ENCODE assay signal across 20 cellular contexts in genomic region chrX:133523526-133523925, GRCh38.
A peak's percentile ranks its signal among the peaks of the same experiment; 100 is the strongest.
DNase-seq lines count a peak whose midpoint lies in the region; ATAC-seq, FAIRE-seq and TF ChIP-seq lines count a peak whose summit lies in the region.
"Had no signal": no experiment of that assay in that cellular context is flagged by ENCODE, and none has a peak within 500 bp of the region (broad histone marks: within the 10 kb centered on the region; RNA-seq: fewer than 3 reads in every experiment).

No MANE protein-coding gene starts in this region.

- CTCF ChIA-PET in mammary epithelial cell (lab: Charles Lee; ENCODE audit: low non-redundant PET) (no interaction called here), MCF 10A (lab: Yijun Ruan, JAX) (no interaction called here), HEK293T (lab: Yijun Ruan, JAX) (no interaction called here)
- CTCF ChIA-PET in CD4-positive, alpha-beta T cell (lab: Charles Lee), result no interaction called here

- H3K9me3 ChIP-seq in mammary epithelial cell (replicated peaks; ENCODE audit: insufficient read depth, low read length) (no peaks in the 10 kb centered on the region), keratinocyte (ENCODE audit: control insufficient read depth, low read depth, low read length) (no peaks in the 10 kb centered on the region), gastrocnemius medialis (no peaks in the 10 kb centered on the region)
- no peaks in the 10 kb centered on the region for H3K9me3 ChIP-seq in CD4-positive, alpha-beta T cell (ENCODE audit: control insufficient read depth, low read length)
- H3K9me3 ChIP-seq: A549 had no signal

- DNase-seq in mammary epithelial cell (no peak), MCF 10A (ENCODE audit: unreplicated experiment) (no peak), cortex of kidney (lab: John Stamatoyannopoulos, UW) (peak; percentile 3), keratinocyte (ENCODE audit: low read depth, low spot score) (no peak), gastrocnemius medialis (peak; percentile 27 to 54), HEK293T (ENCODE audit: extremely low spot score) (no peak)
- no peak for DNase-seq in CD4-positive, alpha-beta T cell
- DNase-seq: AML-193; Calu3; CD4-positive, alpha-beta memory T cell; DMS79 treated with DMSO at 0.1 percent for 48 hours; GF-D8; H7 had no signal

- H3K79me2 ChIP-seq in mammary epithelial cell (ENCODE audit: insufficient read depth, low read length) (no peaks in the 10 kb centered on the region), keratinocyte (ENCODE audit: control insufficient read depth, insufficient read depth, low read length) (no peaks in the 10 kb centered on the region)

- in situ Hi-C loops in mammary epithelial cell (cut with MboI; ENCODE audit: low sequenced_read_pairs in 2 of 2), result no loop called here
- in situ Hi-C loops in gastrocnemius medialis (cut with MboI; ENCODE audit: low sequenced_read_pairs in 4 of 4), result no loop called here

- H3K27me3 ChIP-seq in mammary epithelial cell (ENCODE audit: insufficient read depth, low read length) (no peaks in the 10 kb centered on the region), keratinocyte (ENCODE audit: control insufficient read depth, extremely low read depth, insufficient read depth, low read length) (no peaks in the 10 kb centered on the region), gastrocnemius medialis (no peaks in the 10 kb centered on the region)
- no peaks in the 10 kb centered on the region for H3K27me3 ChIP-seq in CD4-positive, alpha-beta T cell (ENCODE audit: control insufficient read depth, insufficient read depth, low read length)

- H3K4me3 ChIP-seq in mammary epithelial cell (replicated peaks in 1 of 3; ENCODE audit: insufficient read depth in 1 of 3, low read depth in 2 of 3, low read length in 3 of 3), result no peak overlapping the region
- H3K4me3 ChIP-seq in keratinocyte (ENCODE audit: control insufficient read depth in 2 of 3, extremely low read depth in 1 of 3, insufficient read depth in 2 of 3, low read depth in 1 of 3, low read length in 3 of 3), result no peak overlapping the region
- no peak overlapping the region for H3K4me3 ChIP-seq in gastrocnemius medialis
- H3K4me3 ChIP-seq: A549, GM23338 had no signal

- ATAC-seq in gastrocnemius medialis (peak; percentile 60 to 77), GM21786 (IDR thresholded peaks at IDR 0.05; ENCODE audit: unreplicated experiment) (no peak)
- no peak for ATAC-seq in CD4-positive, alpha-beta T cell (ENCODE audit: poor library complexity)
- ATAC-seq: A549, GM23338, HCT116 had no signal

- H3K4me1 Mint-ChIP-seq in MCF 10A (ENCODE audit: insufficient read depth, unreplicated experiment), result no peaks in the 10 kb centered on the region
- no peaks in the 10 kb centered on the region for H3K4me1 Mint-ChIP-seq in CD4-positive, alpha-beta T cell (ENCODE audit: low read depth)
- H3K4me1 Mint-ChIP-seq: CD4-positive, alpha-beta memory T cell had no signal

- H3K36me3 ChIP-seq in mammary epithelial cell (ENCODE audit: insufficient read depth, low read length) (no peaks in the 10 kb centered on the region), keratinocyte (ENCODE audit: control insufficient read depth in 2 of 2, extremely low read depth in 1 of 2, insufficient read depth in 2 of 2, low read length in 2 of 2) (no peaks in the 10 kb centered on the region), gastrocnemius medialis (no peaks in the 10 kb centered on the region)

- H3K27ac ChIP-seq in mammary epithelial cell (ENCODE audit: insufficient read depth, low read depth, low read length), result no peak overlapping the region
- no peak overlapping the region for H3K27ac ChIP-seq in keratinocyte (ENCODE audit: control insufficient read depth, insufficient read depth, low read length)
- H3K27ac ChIP-seq in gastrocnemius medialis, result peak overlapping the region; percentile 59 to 85 (median 76)
- H3K27ac ChIP-seq in CD4-positive, alpha-beta T cell (ENCODE audit: low read depth, low read length), result no peak overlapping the region
- H3K27ac ChIP-seq: 22Rv1, A549, C4-2B had no signal

- H3K27me3 Mint-ChIP-seq in MCF 10A (ENCODE audit: insufficient read depth, unreplicated experiment), result peaks cover 17% of the 10 kb centered on the region
- no peaks in the 10 kb centered on the region for H3K27me3 Mint-ChIP-seq in CD4-positive, alpha-beta T cell
- H3K27me3 Mint-ChIP-seq: CD4-positive, alpha-beta memory T cell had no signal

- intact Hi-C loops in mammary epithelial cell (cut with micrococcal nuclease), result no loop called here
- intact Hi-C loops in MCF 10A (cut with micrococcal nuclease), result no loop called here
- intact Hi-C loops in gastrocnemius medialis (cut with DNase I; ENCODE audit: low total_unique reads), result no loop called here
- intact Hi-C loops in CD4-positive, alpha-beta T cell (cut with DNase I, micrococcal nuclease), result no loop called here

- no peak overlapping the region for H3K9ac ChIP-seq in mammary epithelial cell (ENCODE audit: insufficient read depth, low read length)
- H3K9ac ChIP-seq in keratinocyte (ENCODE audit: control insufficient read depth, extremely low read depth, insufficient read depth, low read length), result no peak overlapping the region

- TF ChIP-seq POLR2A in gastrocnemius medialis (IDR thresholded peaks at IDR 0.05), result no peak

- no TSS peak for BruUV-seq in mammary epithelial cell (replicated peaks; lab: Mats Ljungman, UMichigan)
- BruUV-seq in MCF 10A (replicated peaks; lab: Mats Ljungman, UMichigan), result no TSS peak

- no peaks in the 10 kb centered on the region for H3K9me1 ChIP-seq in keratinocyte (ENCODE audit: control insufficient read depth, extremely low read depth, insufficient read depth, low read length)

- FAIRE-seq in keratinocyte (lab: Jason Lieb, UNC), result no peak
- FAIRE-seq: A549, GM19239 had no signal

- TF ChIP-seq CTCF in mammary epithelial cell (conservative IDR thresholded peaks at IDR 0.05 in 1 of 2, IDR thresholded peaks at IDR 0.05 in 1 of 2; ENCODE audit: extremely low read depth in 1 of 2, insufficient read depth in 1 of 2, low read depth in 1 of 2, low read length in 2 of 2) (no peak), MCF 10A (IDR thresholded peaks at IDR 0.05; ENCODE audit: unreplicated experiment) (no peak), keratinocyte (optimal IDR thresholded peaks at IDR 0.05 in 1 of 3, IDR thresholded peaks at IDR 0.05 in 1 of 3, conservative IDR thresholded peaks at IDR 0.05 in 1 of 3; ENCODE audit: extremely low read depth in 1 of 3, insufficient read depth in 2 of 3, low read length in 3 of 3) (no peak), gastrocnemius medialis (IDR thresholded peaks at IDR 0.05 in 4 of 5, conservative IDR thresholded peaks at IDR 0.05 in 1 of 5) (no peak)
- no peak for TF ChIP-seq CTCF in CD4-positive, alpha-beta T cell (IDR thresholded peaks at IDR 0.05)

- dilution Hi-C loops in mammary epithelial cell (cut with HindIII; ENCODE audit: low sequenced_read_pairs), result loop anchor here (5.0 kb wide), 1 partner anchor 99 kb away; no protein-coding TSS in a partner anchor
- dilution Hi-C loops in keratinocyte (cut with MboI; ENCODE audit: extremely low pct_ligation_motif_present, low sequenced_read_pairs), result no loop called here

- no peaks in the 10 kb centered on the region for H3K9me3 Mint-ChIP-seq in MCF 10A (ENCODE audit: unreplicated experiment)
- no peaks in the 10 kb centered on the region for H3K9me3 Mint-ChIP-seq in CD4-positive, alpha-beta T cell
- H3K9me3 Mint-ChIP-seq: CD4-positive, alpha-beta memory T cell; GM23338 had no signal

- peak overlapping the region; percentile 78 for H2AFZ ChIP-seq in mammary epithelial cell (ENCODE audit: low read depth, low read length)
- H2AFZ ChIP-seq in keratinocyte (ENCODE audit: control insufficient read depth, low read length), result peak overlapping the region; percentile 12
- H2AFZ ChIP-seq: GM23338 had no signal

- H3K4me1 ChIP-seq in mammary epithelial cell (ENCODE audit: insufficient read depth, low read length), result peaks cover 8% of the 10 kb centered on the region
- H3K4me1 ChIP-seq in keratinocyte (ENCODE audit: control insufficient read depth, extremely low read depth, insufficient read depth, low read length), result peaks cover 3% of the 10 kb centered on the region
- peaks cover 0 to 3% of the 10 kb centered on the region in 2 donors for H3K4me1 ChIP-seq in gastrocnemius medialis
- H3K4me1 ChIP-seq: A549 had no signal

- H3K36me3 Mint-ChIP-seq in MCF 10A (ENCODE audit: insufficient read depth, unreplicated experiment), result no peaks in the 10 kb centered on the region
- H3K36me3 Mint-ChIP-seq in CD4-positive, alpha-beta T cell (ENCODE audit: low read depth), result no peaks in the 10 kb centered on the region
- H3K36me3 Mint-ChIP-seq: CD4-positive, alpha-beta memory T cell had no signal

- no peak overlapping the region for H3K27ac Mint-ChIP-seq in MCF 10A (ENCODE audit: low read depth, unreplicated experiment)
- H3K27ac Mint-ChIP-seq in CD4-positive, alpha-beta T cell, result no peak overlapping the region
- H3K27ac Mint-ChIP-seq: CD4-positive, alpha-beta memory T cell; GM23338 had no signal

- H3K4me3 Mint-ChIP-seq in MCF 10A (ENCODE audit: unreplicated experiment), result no peak overlapping the region
- H3K4me3 Mint-ChIP-seq in CD4-positive, alpha-beta T cell, result no peak overlapping the region
- H3K4me3 Mint-ChIP-seq: CD4-positive, alpha-beta memory T cell; GM23338 had no signal

- H4K20me1 ChIP-seq in mammary epithelial cell (ENCODE audit: insufficient read depth, low read length), result no peaks in the 10 kb centered on the region
- H4K20me1 ChIP-seq in keratinocyte (ENCODE audit: control insufficient read depth, extremely low read depth, insufficient read depth, low read length), result no peaks in the 10 kb centered on the region

- POLR2A ChIA-PET in MCF 10A (lab: Yijun Ruan, JAX) (no interaction called here), HEK293T (lab: Yijun Ruan, JAX) (no interaction called here)
- POLR2A ChIA-PET in CD4-positive, alpha-beta T cell (lab: Charles Lee), result no interaction called here

- WGBS in mammary epithelial cell (ENCODE audit: low coverage, missing lambda C conversion rate), result 91% methylated on average over 6 of the region's 7 CpGs

- no peak overlapping the region for H3K4me2 ChIP-seq in mammary epithelial cell (ENCODE audit: insufficient read depth, low read depth, low read length)
- no peak overlapping the region for H3K4me2 ChIP-seq in keratinocyte (ENCODE audit: control insufficient read depth, extremely low read depth, insufficient read depth, low read depth, low read length)
- H3K4me2 ChIP-seq: A549, GM23338 had no signal

TF ChIP-seq in HEK293T, 16 proteins besides CTCF, POLR2A, EP300 and RAD21:
- TF ChIP-seq TARDBP (IDR thresholded peaks at IDR 0.05) (no peak), FOXM1 (IDR thresholded peaks at IDR 0.05; ENCODE audit: borderline replicate concordance) (no peak), ZNF384 (IDR thresholded peaks at IDR 0.05) (no peak), ARNT (IDR thresholded peaks at IDR 0.05) (no peak), L3MBTL2 (conservative IDR thresholded peaks at IDR 0.05) (no peak), CTBP1 (IDR thresholded peaks at IDR 0.05; ENCODE audit: borderline replicate concordance) (no peak), FOXK2 (IDR thresholded peaks at IDR 0.05) (no peak), NFRKB (IDR thresholded peaks at IDR 0.05) (no peak), HDGF (IDR thresholded peaks at IDR 0.05; ENCODE audit: borderline replicate concordance) (no peak), LEF1 (IDR thresholded peaks at IDR 0.05; ENCODE audit: borderline replicate concordance) (no peak), BHLHE40 (IDR thresholded peaks at IDR 0.05; ENCODE audit: borderline replicate concordance) (no peak)

Comparison
In these comparisons a context has a peak if more than half of its experiments do, and no peak if none do; other contexts are left out.
1. DNase-seq: peak in cortex of kidney (single experiment) and gastrocnemius medialis (2 of 2); none in mammary epithelial cell (single experiment), MCF 10A (single experiment), keratinocyte (single experiment), HEK293T (single experiment) and CD4-positive, alpha-beta T cell (0 of 10).
2. H3K27ac ChIP-seq: peak in gastrocnemius medialis (4 of 4); none in mammary epithelial cell (single experiment), keratinocyte (single experiment) and CD4-positive, alpha-beta T cell (single experiment).
3. ATAC-seq: peak in gastrocnemius medialis (2 of 2); none in GM21786 (single experiment) and CD4-positive, alpha-beta T cell (single experiment).